In genomic region chrX:129900054-129900453, GRCh38 we compare ENCODE assay signal across 16 cellular contexts. TPM values are rescaled to one million over a fixed set of nuclear protein-coding genes. Genes with fewer than 3 reads are reported as not detected.
DNase-seq lines count a peak whose midpoint lies in the region; ATAC-seq and TF ChIP-seq lines count a peak whose summit lies in the region.
"Had no signal": no experiment of that assay in that cellular context is flagged by ENCODE, and none has a peak within 500 bp of the region (broad histone marks: within the 10 kb centered on the region; RNA-seq: fewer than 3 reads in every experiment).

No MANE protein-coding gene starts in this region.

- H3K4me3 ChIP-seq in HEK293 (ENCODE audit: low read depth, low read length) (no peak overlapping the region), SJCRH30 (no peak overlapping the region), coronary artery (no peak overlapping the region)
- H3K4me3 ChIP-seq in naive thymus-derived CD4-positive, alpha-beta T cell (ENCODE audit: low read length): no peak overlapping the region
- H3K4me3 ChIP-seq: GM23338 had no signal

- H3K9me3 ChIP-seq in HEK293 (ENCODE audit: control insufficient read depth, insufficient read depth, low read depth, low read length) (no peaks in the 10 kb centered on the region), SJCRH30 (replicated peaks) (no peaks in the 10 kb centered on the region)
- no peaks in the 10 kb centered on the region for H3K9me3 ChIP-seq in naive thymus-derived CD4-positive, alpha-beta T cell (ENCODE audit: control insufficient read depth in 2 of 3, low read length in 3 of 3)

- intact Hi-C loops in naive thymus-derived CD4-positive, alpha-beta T cell (cut with micrococcal nuclease): no loop called here
- intact Hi-C loops in activated CD8-positive, alpha-beta T cell treated with anti-CD3 and anti-CD28 coated beads for 36 hours (cut with micrococcal nuclease): loop anchor here (10.0 kb wide), 1 partner anchor 115 kb away; no protein-coding TSS in a partner anchor

- no peak for ATAC-seq in naive thymus-derived CD4-positive, alpha-beta T cell
- no peak for ATAC-seq in activated CD8-positive, alpha-beta T cell treated with anti-CD3 and anti-CD28 coated beads for 36 hours
- ATAC-seq: GM23338, HCT116 had no signal

- H3K36me3 ChIP-seq in HEK293 (ENCODE audit: control insufficient read depth in 2 of 2, insufficient read depth in 1 of 2, low read length in 2 of 2): no peaks in the 10 kb centered on the region; a peak in 1 of 3 replicates
- no peaks in the 10 kb centered on the region for H3K36me3 ChIP-seq in SJCRH30
- no peaks in the 10 kb centered on the region for H3K36me3 ChIP-seq in naive thymus-derived CD4-positive, alpha-beta T cell (ENCODE audit: control insufficient read depth in 2 of 3, insufficient read depth in 3 of 3, low read length in 3 of 3)

- no peak overlapping the region for H3K27ac ChIP-seq in HEK293 (ENCODE audit: extremely low read depth, low read depth, low read length)
- no peak overlapping the region for H3K27ac ChIP-seq in SJCRH30
- no peak overlapping the region for H3K27ac ChIP-seq in coronary artery
- H3K27ac ChIP-seq in naive thymus-derived CD4-positive, alpha-beta T cell (ENCODE audit: low read depth, low read length): no peak overlapping the region

- H3K4me3 Mint-ChIP-seq in naive thymus-derived CD4-positive, alpha-beta T cell: no peak overlapping the region
- H3K4me3 Mint-ChIP-seq in activated CD8-positive, alpha-beta T cell treated with anti-CD3 and anti-CD28 coated beads for 36 hours: no peak overlapping the region
- H3K4me3 Mint-ChIP-seq: CD4-positive, alpha-beta memory T cell; GM23338; H9 had no signal

- no peaks in the 10 kb centered on the region for H3K27me3 ChIP-seq in SJCRH30
- no peaks in the 10 kb centered on the region for H3K27me3 ChIP-seq in naive thymus-derived CD4-positive, alpha-beta T cell (ENCODE audit: control insufficient read depth in 2 of 2, insufficient read depth in 2 of 2, low read length in 2 of 2)

- H3K4me1 Mint-ChIP-seq in naive thymus-derived CD4-positive, alpha-beta T cell: no peaks in the 10 kb centered on the region
- H3K4me1 Mint-ChIP-seq in activated CD8-positive, alpha-beta T cell treated with anti-CD3 and anti-CD28 coated beads for 36 hours (ENCODE audit: low read depth): peaks cover 4% of the 10 kb centered on the region
- H3K4me1 Mint-ChIP-seq: CD4-positive, alpha-beta memory T cell; GM23338; H9 had no signal

- H3K27me3 Mint-ChIP-seq in naive thymus-derived CD4-positive, alpha-beta T cell: no peaks in the 10 kb centered on the region
- H3K27me3 Mint-ChIP-seq in activated CD8-positive, alpha-beta T cell treated with anti-CD3 and anti-CD28 coated beads for 36 hours: no peaks in the 10 kb centered on the region
- H3K27me3 Mint-ChIP-seq: CD4-positive, alpha-beta memory T cell had no signal

- H3K4me1 ChIP-seq in HEK293 (ENCODE audit: control insufficient read depth, insufficient read depth, low read length) (no peaks in the 10 kb centered on the region), SJCRH30 (peaks cover 4% of the 10 kb centered on the region; the same call in 1 of the 2 replicates)
- no peaks in the 10 kb centered on the region for H3K4me1 ChIP-seq in naive thymus-derived CD4-positive, alpha-beta T cell (ENCODE audit: control insufficient read depth in 2 of 2, insufficient read depth in 2 of 2, low read length in 2 of 2)

- H3K36me3 Mint-ChIP-seq in naive thymus-derived CD4-positive, alpha-beta T cell: no peaks in the 10 kb centered on the region
- no peaks in the 10 kb centered on the region for H3K36me3 Mint-ChIP-seq in activated CD8-positive, alpha-beta T cell treated with anti-CD3 and anti-CD28 coated beads for 36 hours (ENCODE audit: low read depth)
- H3K36me3 Mint-ChIP-seq: CD4-positive, alpha-beta memory T cell had no signal

- POLR2A ChIA-PET in HEK293 (lab: Yijun Ruan, JAX): no interaction called here
- POLR2A ChIA-PET in HEK293T (lab: Yijun Ruan, JAX): no interaction called here
- POLR2A ChIA-PET in naive thymus-derived CD4-positive, alpha-beta T cell (lab: Charles Lee): no interaction called here
- POLR2A ChIA-PET in activated CD8-positive, alpha-beta T cell treated with anti-CD3 and anti-CD28 coated beads for 36 hours (lab: Charles Lee): no interaction called here

- no peak overlapping the region for H3K27ac Mint-ChIP-seq in naive thymus-derived CD4-positive, alpha-beta T cell
- H3K27ac Mint-ChIP-seq in activated CD8-positive, alpha-beta T cell treated with anti-CD3 and anti-CD28 coated beads for 36 hours: no peak overlapping the region
- H3K27ac Mint-ChIP-seq: CD4-positive, alpha-beta memory T cell; GM23338; H9 had no signal

- DNase-seq in HEK293T (ENCODE audit: extremely low spot score) (no peak), SJCRH30 (peak; percentile 50 to 69), coronary artery (ENCODE audit: low spot score) (no peak)
- no peak for DNase-seq in naive thymus-derived CD4-positive, alpha-beta T cell
- no peak for DNase-seq in activated CD8-positive, alpha-beta T cell treated with anti-CD3 and anti-CD28 coated beads for 36 hours
- DNase-seq: C1 segment of cervical spinal cord; Calu3; CD4-positive, alpha-beta memory T cell; COR-L47; DMS53; DMS79 treated with DMSO at 0.1 percent for 48 hours; GF-D8; H9 had no signal

- TF ChIP-seq CTCF in HEK293 (tag by site-specific recombination; IDR thresholded peaks at IDR 0.05) (no peak), coronary artery (IDR thresholded peaks at IDR 0.05) (no peak)
- no peak for TF ChIP-seq CTCF in activated CD8-positive, alpha-beta T cell treated with anti-CD3 and anti-CD28 coated beads for 36 hours (IDR thresholded peaks at IDR 0.05)

- CTCF ChIA-PET in HEK293 (lab: Yijun Ruan, JAX): interaction anchor here (0.5 to 0.7 kb wide), 2 partner anchors 10 to 173 kb away, joined by 3 to 8 read pairs; no protein-coding TSS in a partner anchor
- CTCF ChIA-PET in HEK293T (lab: Yijun Ruan, JAX): no interaction called here
- CTCF ChIA-PET in naive thymus-derived CD4-positive, alpha-beta T cell (lab: Charles Lee): no interaction called here
- CTCF ChIA-PET in activated CD8-positive, alpha-beta T cell treated with anti-CD3 and anti-CD28 coated beads for 36 hours (lab: Charles Lee): no interaction called here

- H3K9me3 Mint-ChIP-seq in naive thymus-derived CD4-positive, alpha-beta T cell: no peaks in the 10 kb centered on the region
- H3K9me3 Mint-ChIP-seq in activated CD8-positive, alpha-beta T cell treated with anti-CD3 and anti-CD28 coated beads for 36 hours: no peaks in the 10 kb centered on the region
- H3K9me3 Mint-ChIP-seq: CD4-positive, alpha-beta memory T cell; GM23338 had no signal

TF ChIP-seq in HEK293, 187 proteins besides CTCF, POLR2A, EP300 and RAD21:
- TF ChIP-seq SP7 (tag by site-specific recombination; IDR thresholded peaks at IDR 0.05): no peak
- peak; percentile 79 for TF ChIP-seq GLIS1 (tag by site-specific recombination; IDR thresholded peaks at IDR 0.05)

TF ChIP-seq in HEK293T, 16 proteins besides CTCF, POLR2A, EP300 and RAD21:
- TF ChIP-seq SP1 (IDR thresholded peaks at IDR 0.05) (no peak), ZNF384 (IDR thresholded peaks at IDR 0.05) (peak; percentile 64; the same call in 1 of the 2 replicates)

RNA-seq across cellular contexts. Expression of gene UTP14A, which starts 5.9 kb away (rescaled TPM):
- total RNA-seq in SJCRH30 (2014; rRNA removed; shearing (Covaris generic)): 43.6 and 43.9 TPM in 2 replicates
- 10 to 100 TPM; 11.3 to 28.6 (median 22.4) TPM for total RNA-seq in naive thymus-derived CD4-positive, alpha-beta T cell
- polyA plus RNA-seq in naive thymus-derived CD4-positive, alpha-beta T cell: 10 to 100 TPM; 11.0 to 16.5 TPM
- 10 to 100 TPM; 33.1 to 34.0 TPM for total RNA-seq in activated CD8-positive, alpha-beta T cell treated with anti-CD3 and anti-CD28 coated beads for 36 hours

RNA-seq across cellular contexts. Expression of gene ZDHHC9, which starts 56.4 kb away (rescaled TPM):
- 30.6 and 31.1 TPM in 2 replicates for total RNA-seq in SJCRH30 (2014; rRNA removed; shearing (Covaris generic))
- 1 to 10 TPM; 4.9 to 9.1 (median 7.1) TPM for total RNA-seq in naive thymus-derived CD4-positive, alpha-beta T cell
- 1 to 10 TPM; 4.4 to 7.7 TPM for polyA plus RNA-seq in naive thymus-derived CD4-positive, alpha-beta T cell
- 10 to 100 TPM; 10.4 to 11.1 TPM for total RNA-seq in activated CD8-positive, alpha-beta T cell treated with anti-CD3 and anti-CD28 coated beads for 36 hours

Comparison
In these comparisons a context has a peak if more than half of its experiments do, and no peak if none do; other contexts are left out.
1. DNase-seq: peak in SJCRH30 (2 of 2); none in HEK293T (single experiment), coronary artery (single experiment), naive thymus-derived CD4-positive, alpha-beta T cell (0 of 9) and activated CD8-positive, alpha-beta T cell treated with anti-CD3 and anti-CD28 coated beads for 36 hours (single experiment).